30 cellular contexts compared by ENCODE assay signal in genomic region chr10:37563715-37564108, GRCh38.
"Had no signal": no experiment of that assay in that cellular context is flagged by ENCODE, and none has a peak within 500 bp of the region (broad histone marks: within the 10 kb centered on the region; RNA-seq: fewer than 3 reads in every experiment).

No MANE protein-coding gene starts in this region.

- H3K4me3 ChIP-seq: body of pancreas, cardiac muscle cell, colonic mucosa had no signal

- DNase-seq: activated B cell treated with CpG ODN at 0.5 μM for 24 hours; activated CD4-positive, alpha-beta memory T cell treated with anti-CD3 and anti-CD28 coated beads, Interleukin-2, amount 10 ng/mL, durations not matched to agents 7 days and 5 days; activated CD4-positive, alpha-beta T cell treated with anti-CD3 and anti-CD28 coated beads for 4 hours; activated CD4-positive, alpha-beta T cell treated with anti-CD3 and anti-CD28 coated beads, Interleukin-2, amount 10 ng/mL, durations not matched to agents 7 days and 5 days; activated CD4-positive, alpha-beta T cell treated with anti-CD3 and anti-CD28 coated beads, Interleukin-2, amount 50 U/mL, for 4 hours; activated effector memory CD4-positive, alpha-beta T cell treated with Interleukin-2 at 50 U/mL for 16 hours; activated gamma-delta T cell treated with Interleukin-2 at 50 U/mL for 16 hours; activated naive CD4-positive, alpha-beta T cell treated with anti-CD3 and anti-CD28 coated beads, Interleukin-2, amount 50 U/mL, for 16 hours; activated naive CD4-positive, alpha-beta T cell treated with Interleukin-2 at 50 U/mL for 16 hours; activated T-cell treated with anti-CD3 and anti-CD28 coated beads, Interleukin-2, amount 50 U/mL, for 4 hours; amygdala; aorta; body of pancreas; central memory CD4-positive, alpha-beta T cell; cerebellar nuclear complex; colonic mucosa; effector CD8-positive, alpha-beta T cell; foreskin fibroblast; head of caudate nucleus; T-helper 1 cell; T-helper 17 cell; T1000 had no signal

- H3K4me3 Mint-ChIP-seq: activated B cell treated with CpG ODN at 0.5 μM for 24 hours; activated CD4-positive, alpha-beta memory T cell treated with anti-CD3 and anti-CD28 coated beads, Interleukin-2, amount 10 ng/mL, durations not matched to agents 7 days and 5 days; activated CD4-positive, alpha-beta T cell treated with anti-CD3 and anti-CD28 coated beads, Interleukin-2, amount 10 ng/mL, durations not matched to agents 7 days and 5 days; activated naive CD8-positive, alpha-beta T cell; activated T-cell treated with anti-CD3 and anti-CD28 coated beads, Interleukin-2, amount 50 U/mL, for 4 hours; activated T-helper 17 cell treated with anti-CD3 and anti-CD28 coated beads, Interleukin-2, amount 50 U/mL, for 72 hours; T-helper 17 cell; T-helper 2 cell treated with Interferon-gamma antibody and Interleukin-4, amounts not matched to agents 5 μg/mL and 100 μg/mL, for 36 hours had no signal

- FAIRE-seq: frontal cortex had no signal

- H3K4me1 Mint-ChIP-seq: activated B cell treated with CpG ODN at 0.5 μM for 24 hours; activated CD4-positive, alpha-beta memory T cell treated with anti-CD3 and anti-CD28 coated beads, Interleukin-2, amount 10 ng/mL, durations not matched to agents 7 days and 5 days; activated CD4-positive, alpha-beta T cell treated with anti-CD3 and anti-CD28 coated beads, Interleukin-2, amount 10 ng/mL, durations not matched to agents 7 days and 5 days; activated T-helper 17 cell treated with anti-CD3 and anti-CD28 coated beads, Interleukin-2, amount 50 U/mL, for 72 hours; T-helper 17 cell had no signal

- H3K4me1 ChIP-seq: body of pancreas, colonic mucosa had no signal

- H3K9me3 ChIP-seq: body of pancreas, colonic mucosa had no signal

- ATAC-seq: activated CD4-positive, CD25-positive, alpha-beta regulatory T cell treated with anti-CD3 and anti-CD28 coated beads, Interleukin-2, amount 50 U/mL, for 24 hours; activated T-cell treated with anti-CD3 and anti-CD28 coated beads, Interleukin-2, amount 50 U/mL, for 4 hours; activated T-helper 17 cell treated with anti-CD3 and anti-CD28 coated beads, Interleukin-2, amount 50 U/mL, for 72 hours; body of pancreas; esophagus mucosa; T-helper 17 cell had no signal

- H3K27me3 Mint-ChIP-seq: activated B cell treated with CpG ODN at 0.5 μM for 24 hours; activated CD4-positive, alpha-beta memory T cell treated with anti-CD3 and anti-CD28 coated beads, Interleukin-2, amount 10 ng/mL, durations not matched to agents 7 days and 5 days; activated CD4-positive, alpha-beta T cell treated with anti-CD3 and anti-CD28 coated beads, Interleukin-2, amount 10 ng/mL, durations not matched to agents 7 days and 5 days; activated naive CD8-positive, alpha-beta T cell; activated T-helper 17 cell treated with anti-CD3 and anti-CD28 coated beads, Interleukin-2, amount 50 U/mL, for 72 hours; T-helper 17 cell had no signal

- H3K36me3 ChIP-seq: cardiac muscle cell, colonic mucosa, WERI-Rb-1 had no signal

- H3K27me3 ChIP-seq: body of pancreas, cardiac muscle cell, colonic mucosa had no signal

- H3K36me3 Mint-ChIP-seq: activated naive CD8-positive, alpha-beta T cell had no signal

- H3K27ac ChIP-seq: body of pancreas, cardiac muscle cell, colonic mucosa, WERI-Rb-1 had no signal

- H3K27ac Mint-ChIP-seq: activated B cell treated with CpG ODN at 0.5 μM for 24 hours; activated CD4-positive, alpha-beta memory T cell treated with anti-CD3 and anti-CD28 coated beads, Interleukin-2, amount 10 ng/mL, durations not matched to agents 7 days and 5 days; activated CD4-positive, alpha-beta T cell treated with anti-CD3 and anti-CD28 coated beads, Interleukin-2, amount 10 ng/mL, durations not matched to agents 7 days and 5 days; activated naive CD8-positive, alpha-beta T cell; activated T-helper 17 cell treated with anti-CD3 and anti-CD28 coated beads, Interleukin-2, amount 50 U/mL, for 72 hours; T-helper 17 cell; T-helper 2 cell treated with Interferon-gamma antibody and Interleukin-4, amounts not matched to agents 5 μg/mL and 100 μg/mL, for 36 hours had no signal
